In genomic region chr17:40862985-40863733, GRCh38 we compare ENCODE assay signal across 12 cellular contexts. TPM values are rescaled to one million over a fixed set of nuclear protein-coding genes. Genes with fewer than 3 reads are reported as not detected.
DNase-seq lines count a peak whose midpoint lies in the region; ATAC-seq, FAIRE-seq and TF ChIP-seq lines count a peak whose summit lies in the region.
"Had no signal": no experiment of that assay in that cellular context is flagged by ENCODE, and none has a peak within 500 bp of the region (broad histone marks: within the 10 kb centered on the region; RNA-seq: fewer than 3 reads in every experiment).

No MANE protein-coding gene starts in this region.

- no peak; a peak in 1 of 4 replicates for TF ChIP-seq RAD21 in K562 (CRISPR knock-in tag; conservative IDR thresholded peaks at IDR 0.05 in 1 of 2, IDR thresholded peaks at IDR 0.05 in 1 of 2)

- POLR2A ChIA-PET in K562 (lab: Yijun Ruan, JAX) = interaction anchor here (0.7 kb wide), 1 partner anchor 8 kb away, joined by 3 read pairs; no protein-coding TSS in a partner anchor
- POLR2A ChIA-PET in CD8-positive, alpha-beta T cell (lab: Charles Lee) = no interaction called here

- in situ Hi-C loops in K562 (cut with MboI) = no loop called here

- BruUV-seq in K562 (replicated peaks; lab: Mats Ljungman, UMichigan) = no TSS peak

- no peak for TF ChIP-seq POLR2A in K562 (conservative IDR thresholded peaks at IDR 0.05)

- no peaks in the 10 kb centered on the region for H3K9me3 ChIP-seq in K562 (replicated peaks; ENCODE audit: control insufficient read depth, insufficient read depth, low read depth, low read length)
- no peaks in the 10 kb centered on the region for H3K9me3 ChIP-seq in CD8-positive, alpha-beta T cell (ENCODE audit: low read length)
- H3K9me3 ChIP-seq: psoas muscle had no signal

- no peak overlapping the region for H3K4me2 ChIP-seq in K562 (ENCODE audit: insufficient read depth, low read length)

- no peak overlapping the region for H3K27ac Mint-ChIP-seq in CD8-positive, alpha-beta T cell

- no peaks in the 10 kb centered on the region for H4K20me1 ChIP-seq in K562 (replicated peaks; ENCODE audit: control insufficient read depth, insufficient read depth, low read length)

- H3K27me3 ChIP-seq in H7 (ENCODE audit: control insufficient read depth, insufficient read depth, low read length) = no peaks in the 10 kb centered on the region
- no peaks in the 10 kb centered on the region for H3K27me3 ChIP-seq in K562 (ENCODE audit: control insufficient read depth in 2 of 2, insufficient read depth in 2 of 2, low read length in 2 of 2)
- no peaks in the 10 kb centered on the region for H3K27me3 ChIP-seq in CD8-positive, alpha-beta T cell (ENCODE audit: insufficient read depth, low read length)

- ATAC-seq in K562 (peak; percentile 58; the same call in 2 of the 3 replicates), GM19035 (IDR thresholded peaks at IDR 0.05; ENCODE audit: unreplicated experiment) (no peak), GM21360 (IDR thresholded peaks at IDR 0.05; ENCODE audit: unreplicated experiment) (no peak)
- ATAC-seq in CD8-positive, alpha-beta T cell = no peak
- ATAC-seq: left cardiac atrium, psoas muscle had no signal

- TF ChIP-seq CTCF in C4-2B (conservative IDR thresholded peaks at IDR 0.05) (peak; percentile 34), K562 (IDR thresholded peaks at IDR 0.05 in 2 of 3, conservative IDR thresholded peaks at IDR 0.05 in 1 of 3; ENCODE audit: insufficient read depth in 2 of 3, low read depth in 1 of 3, low read length in 3 of 3) (peak; percentile 24 to 57 (median 32); a peak in 4 of 6 replicates)
- TF ChIP-seq CTCF in CD8-positive, alpha-beta T cell (IDR thresholded peaks at IDR 0.05) = no peak

- no peaks in the 10 kb centered on the region for H3K9me1 ChIP-seq in K562 (ENCODE audit: control insufficient read depth, insufficient read depth, low read length)

- no peak overlapping the region for H3K4me3 Mint-ChIP-seq in CD8-positive, alpha-beta T cell

- H3K27me3 Mint-ChIP-seq in CD8-positive, alpha-beta T cell (ENCODE audit: low read depth) = peaks cover 14% of the 10 kb centered on the region

- no peaks in the 10 kb centered on the region for H3K36me3 Mint-ChIP-seq in CD8-positive, alpha-beta T cell

- TF ChIP-seq EP300 in K562 (IDR thresholded peaks at IDR 0.05; ENCODE audit: low read length) = no peak

- H3K27ac ChIP-seq in C4-2B = no peak overlapping the region
- H3K27ac ChIP-seq in K562 (ENCODE audit: extremely low read depth, low read depth, low read length) = no peak overlapping the region
- H3K27ac ChIP-seq in CD8-positive, alpha-beta T cell (ENCODE audit: low read depth, low read length) = no peak overlapping the region
- H3K27ac ChIP-seq: psoas muscle had no signal

- H3K4me1 Mint-ChIP-seq in CD8-positive, alpha-beta T cell (ENCODE audit: low read depth) = no peaks in the 10 kb centered on the region

- H3K4me3 ChIP-seq in H7 (ENCODE audit: insufficient read depth, low read depth, low read length) (no peak overlapping the region), K562 (no peak overlapping the region)
- H3K4me3 ChIP-seq in CD8-positive, alpha-beta T cell (ENCODE audit: low read depth, low read length) = no peak overlapping the region
- H3K4me3 ChIP-seq: psoas muscle had no signal

- peak; percentile 82 for DNase-seq in H7
- DNase-seq in K562 (ENCODE audit: extremely low read depth in 1 of 4, low spot score in 3 of 4) = no peak
- peak; percentile 77 for DNase-seq in left kidney (ENCODE audit: low read depth, low spot score)
- DNase-seq in CD8-positive, alpha-beta T cell = no peak
- DNase-seq in NCI-H1048 (lab: John Stamatoyannopoulos, UW) = no peak
- DNase-seq: DMS53, left cardiac atrium, NCI-H1092 treated with DMSO at 0.1 percent for 48 hours, psoas muscle had no signal

- no peak overlapping the region for H3K9ac ChIP-seq in K562 (ENCODE audit: insufficient read depth in 1 of 2, low read depth in 2 of 2, low read length in 2 of 2)

- H3K36me3 ChIP-seq in H7 (replicated peaks; ENCODE audit: control insufficient read depth, insufficient read depth, low read length) = no peaks in the 10 kb centered on the region
- no peaks in the 10 kb centered on the region for H3K36me3 ChIP-seq in K562 (ENCODE audit: control insufficient read depth, insufficient read depth, low read length)
- no peaks in the 10 kb centered on the region for H3K36me3 ChIP-seq in CD8-positive, alpha-beta T cell (ENCODE audit: insufficient read depth, low read length)

- intact Hi-C loops in K562 (cut with micrococcal nuclease) = no loop called here
- intact Hi-C loops in CD8-positive, alpha-beta T cell (cut with DNase I, micrococcal nuclease) = no loop called here

- CTCF ChIA-PET in K562 (lab: Yijun Ruan, JAX; ENCODE audit: low intra/inter-chr PET ratio) = no interaction called here
- CTCF ChIA-PET in CD8-positive, alpha-beta T cell (lab: Charles Lee) = interaction anchor here (1.3 kb wide), 2 partner anchors 30 to 686 kb away, joined by 3 to 4 read pairs; no protein-coding TSS in a partner anchor

- 74% methylated on average over 39 of the region's 39 CpGs for WGBS in K562 (ENCODE audit: insufficient coverage, low coverage, missing lambda C conversion rate)

- no peak for FAIRE-seq in K562 (lab: Jason Lieb, UNC)

- H2AFZ ChIP-seq in K562 (ENCODE audit: low read depth, low read length) = no peak overlapping the region

- H3K4me1 ChIP-seq in K562 (replicated peaks in 1 of 2; ENCODE audit: control insufficient read depth in 2 of 2, insufficient read depth in 2 of 2, low read length in 2 of 2) = peaks cover 0 to 13% of the 10 kb centered on the region in 2 experiments; a peak in 4 of 5 replicates
- H3K4me1 ChIP-seq in CD8-positive, alpha-beta T cell (ENCODE audit: insufficient read depth, low read length) = no peaks in the 10 kb centered on the region
- H3K4me1 ChIP-seq: psoas muscle had no signal

- no peaks in the 10 kb centered on the region for H3K9me3 Mint-ChIP-seq in CD8-positive, alpha-beta T cell

- H3K79me2 ChIP-seq in K562 (ENCODE audit: control insufficient read depth, insufficient read depth, low read length) = no peaks in the 10 kb centered on the region

RNA-seq across cellular contexts. Expression of gene KRT12, which starts 3.9 kb away (rescaled TPM):
- total RNA-seq in H7 (2014; rRNA removed; shearing (Covaris generic)) = not detected in 2 replicates
- total RNA-seq in K562 (2011; cell fraction: chromatin; rRNA removed; ENCODE audit: low replicate concordance) = 1.2 TPM in 1 of 2 replicates, not detected in the other
- total RNA-seq in K562 (2011; cell fraction: nucleolus; rRNA removed) = 1.3 TPM in 1 of 2 replicates, not detected in the other
- not detected in 2 replicates for total RNA-seq in K562 (2011; cell fraction: nucleoplasm; rRNA removed)
- total RNA-seq in K562 (2014; rRNA removed) = 6.2 and 7.5 TPM in 2 replicates
- 1.7 and 1.9 TPM in 2 replicates for total RNA-seq in K562 (2014; rRNA removed; fragmentation: Illumina TruSeq; extraction: Trizol)
- 2.3 and 3.1 TPM in 2 replicates for total RNA-seq in K562 (2015; rRNA removed; fragmentation: Illumina TruSeq; extraction: Trizol)
- total RNA-seq in K562 (2021) = 1.9 and 2.4 TPM in 2 replicates
- polyA plus RNA-seq in K562 (2011; rRNA removed) = 0.63 and 0.91 TPM in 2 replicates
- 0.74 and 1.6 TPM in 2 replicates for polyA plus RNA-seq in K562 (2011; cell fraction: cytosol; rRNA removed)
- polyA plus RNA-seq in K562 (2011; cell fraction: nucleus; rRNA removed) = 0.38 and 0.46 TPM in 2 replicates
- polyA plus RNA-seq in K562 (2012) = 3.5 and 4.4 TPM in 2 replicates
- 2.2 and 2.9 TPM in 2 replicates for polyA plus RNA-seq in K562 (2014; fragmentation: Illumina TruSeq; extraction: Trizol)
- under 1 TPM; 0.18 to 0.53 TPM for polyA plus RNA-seq in K562 (2014; fragmentation: Nextera tagmentation; extraction: Ambion mirVana)
- 3.0 and 7.0 TPM in 2 replicates for polyA plus RNA-seq in K562 (2014; rRNA removed)
- 0.18 and 0.42 TPM in 2 replicates for polyA minus RNA-seq in K562 (2011; rRNA and poly(A)+ RNA removed)
- not detected in 2 replicates for polyA minus RNA-seq in K562 (2011; cell fraction: cytosol; rRNA and poly(A)+ RNA removed)
- 0.54 and 0.56 TPM in 2 replicates for polyA minus RNA-seq in K562 (2011; cell fraction: nucleus; rRNA and poly(A)+ RNA removed)
- total RNA-seq in CD8-positive, alpha-beta T cell = not detected
- total RNA-seq: left cardiac atrium, psoas muscle had no signal
- polyA plus RNA-seq: psoas muscle had no signal

RNA-seq across cellular contexts. Expression of gene KRT20, which starts 21.9 kb away (rescaled TPM):
- not detected in 2 replicates for total RNA-seq in H7 (2014; rRNA removed; shearing (Covaris generic))
- not detected in 2 replicates for total RNA-seq in K562 (2011; cell fraction: chromatin; rRNA removed; ENCODE audit: low replicate concordance)
- total RNA-seq in K562 (2011; cell fraction: nucleolus; rRNA removed) = not detected in 2 replicates
- not detected in 2 replicates for total RNA-seq in K562 (2011; cell fraction: nucleoplasm; rRNA removed)
- total RNA-seq in K562 (2014; rRNA removed) (not detected in 2 replicates), K562 (2014; rRNA removed; fragmentation: Illumina TruSeq; extraction: Trizol) (not detected in 2 replicates), K562 (2015; rRNA removed; fragmentation: Illumina TruSeq; extraction: Trizol) (not detected in 2 replicates), K562 (2021) (0.44 and 0.51 TPM in 2 replicates)
- polyA plus RNA-seq in K562 (2011; rRNA removed) (not detected in 2 replicates), K562 (2014; fragmentation: Illumina TruSeq; extraction: Trizol) (not detected in 2 replicates), K562 (2014; fragmentation: Nextera tagmentation; extraction: Ambion mirVana) (not detected), K562 (2014; rRNA removed) (not detected in 2 replicates)
- not detected in 2 replicates for polyA plus RNA-seq in K562 (2011; cell fraction: cytosol; rRNA removed)
- not detected in 2 replicates for polyA plus RNA-seq in K562 (2011; cell fraction: nucleus; rRNA removed)
- polyA plus RNA-seq in K562 (2012) = not detected in 2 replicates
- polyA minus RNA-seq in K562 (2011; rRNA and poly(A)+ RNA removed) = not detected in 2 replicates
- not detected in 2 replicates for polyA minus RNA-seq in K562 (2011; cell fraction: cytosol; rRNA and poly(A)+ RNA removed)
- not detected in 2 replicates for polyA minus RNA-seq in K562 (2011; cell fraction: nucleus; rRNA and poly(A)+ RNA removed)
- total RNA-seq in CD8-positive, alpha-beta T cell = not detected
- total RNA-seq: left cardiac atrium had no signal

RNA-seq across cellular contexts. Expression of gene KRT10, which starts 40.7 kb away (rescaled TPM):
- 2.4 and 5.4 TPM in 2 replicates for total RNA-seq in H7 (2014; rRNA removed; shearing (Covaris generic))
- 11.6 and 27.7 TPM in 2 replicates for total RNA-seq in K562 (2011; cell fraction: chromatin; rRNA removed; ENCODE audit: low replicate concordance)
- total RNA-seq in K562 (2011; cell fraction: nucleolus; rRNA removed) = 10.5 and 12.3 TPM in 2 replicates
- total RNA-seq in K562 (2011; cell fraction: nucleoplasm; rRNA removed) = 19.1 and 28.6 TPM in 2 replicates
- total RNA-seq in K562 (2014; rRNA removed) = 64.0 and 70.5 TPM in 2 replicates
- total RNA-seq in K562 (2014; rRNA removed; fragmentation: Illumina TruSeq; extraction: Trizol) = 80.8 and 101 TPM in 2 replicates
- 45.7 and 51.0 TPM in 2 replicates for total RNA-seq in K562 (2015; rRNA removed; fragmentation: Illumina TruSeq; extraction: Trizol)
- 153 and 166 TPM in 2 replicates for total RNA-seq in K562 (2021)
- polyA plus RNA-seq in K562 (2011; rRNA removed) = 38.5 and 179 TPM in 2 replicates
- polyA plus RNA-seq in K562 (2011; cell fraction: cytosol; rRNA removed) = 14.5 and 29.1 TPM in 2 replicates
- 13.4 and 14.2 TPM in 2 replicates for polyA plus RNA-seq in K562 (2011; cell fraction: nucleus; rRNA removed)
- 97.2 and 238 TPM in 2 replicates for polyA plus RNA-seq in K562 (2012)
- polyA plus RNA-seq in K562 (2014; fragmentation: Illumina TruSeq; extraction: Trizol) = 76.2 and 80.2 TPM in 2 replicates
- 10 to 100 TPM; 47.0 to 54.6 TPM for polyA plus RNA-seq in K562 (2014; fragmentation: Nextera tagmentation; extraction: Ambion mirVana)
- 110 and 139 TPM in 2 replicates for polyA plus RNA-seq in K562 (2014; rRNA removed)
- 5.6 and 37.3 TPM in 2 replicates for polyA minus RNA-seq in K562 (2011; rRNA and poly(A)+ RNA removed)
- 6.6 and 21.6 TPM in 2 replicates for polyA minus RNA-seq in K562 (2011; cell fraction: cytosol; rRNA and poly(A)+ RNA removed)
- polyA minus RNA-seq in K562 (2011; cell fraction: nucleus; rRNA and poly(A)+ RNA removed) = 2.4 and 4.8 TPM in 2 replicates
- total RNA-seq in CD8-positive, alpha-beta T cell = 10 to 100 TPM; 43.3 to 54.4 TPM

Comparison
In these comparisons a context has a peak if more than half of its experiments do, and no peak if none do; other contexts are left out.
1. DNase-seq: peak in H7 (single experiment) and left kidney (single experiment); none in K562 (0 of 4), CD8-positive, alpha-beta T cell (0 of 7) and NCI-H1048 (single experiment).